Comparison of ENCODE assay signal across 3 cellular contexts in the genomic region with DNA sequence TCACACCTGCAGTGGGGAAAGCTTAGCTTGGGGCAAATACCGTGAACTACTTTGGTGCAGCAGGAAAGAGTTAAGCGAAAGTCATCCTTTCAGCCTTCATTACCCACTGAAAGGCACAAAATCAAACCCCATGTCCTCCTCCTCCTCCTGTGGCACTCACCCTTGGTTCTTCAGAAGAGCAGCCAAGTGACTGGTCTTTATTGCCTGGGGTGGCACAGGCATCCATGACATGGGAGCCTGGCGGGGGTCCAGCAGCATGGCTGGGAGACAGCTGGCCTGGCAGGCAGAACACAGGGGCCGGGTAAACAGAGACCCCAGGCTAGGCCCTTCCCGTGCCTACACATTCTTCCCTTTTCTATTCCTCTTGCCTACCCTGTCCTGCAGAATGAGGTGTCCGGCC. TPM values are rescaled to one million over a fixed set of nuclear protein-coding genes. Genes with fewer than 3 reads are reported as not detected.
"Had no signal": no experiment of that assay in that cellular context is flagged by ENCODE, and none has a peak within 500 bp of the region (broad histone marks: within the 10 kb centered on the region; RNA-seq: fewer than 3 reads in every experiment).

No MANE protein-coding gene starts in this region.

RNA-seq across cellular contexts. Expression of a gene that starts 19.6 kb away (rescaled TPM):
- total RNA-seq: frontal cortex, osteoblast, upper lobe of right lung had no signal
